Comparison of ENCODE assay signal across 1 cellular context in the genomic region with DNA sequence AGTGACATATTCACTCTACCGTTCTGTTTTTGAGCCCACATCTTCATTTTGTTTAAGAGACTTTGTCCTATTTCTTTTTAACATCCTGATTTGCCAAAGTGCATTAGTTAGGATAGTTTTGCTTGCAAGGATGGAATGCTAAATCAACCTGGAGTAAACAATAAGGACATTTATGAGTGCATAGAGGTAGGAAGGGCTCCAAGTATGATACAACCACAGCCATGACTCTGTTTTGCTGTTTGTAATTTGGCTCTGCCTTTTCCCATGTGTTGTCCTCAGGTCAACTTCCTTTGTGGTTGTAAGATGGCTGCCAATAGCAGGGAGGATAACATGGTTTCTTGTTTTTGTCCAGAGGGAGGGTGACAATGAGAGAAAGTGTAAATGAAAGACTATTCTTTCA.
TF ChIP-seq lines count a peak whose summit lies in the region.

No MANE protein-coding gene starts in this region.

TF ChIP-seq in IMR-90, 13 proteins besides CTCF, POLR2A, EP300 and RAD21 (continued from another document):
- TF ChIP-seq BHLHE40 (IDR thresholded peaks at IDR 0.05; ENCODE audit: low read depth, low read length) (no peak), NFE2L2 (IDR thresholded peaks at IDR 0.05; ENCODE audit: low read depth, low read length) (no peak), MAFK (IDR thresholded peaks at IDR 0.05; ENCODE audit: low read depth, low read length) (no peak), MXI1 (IDR thresholded peaks at IDR 0.05; ENCODE audit: borderline replicate concordance, low read depth, low read length) (no peak), CHD1 (IDR thresholded peaks at IDR 0.05; ENCODE audit: low read depth, low read length) (no peak), RCOR1 (IDR thresholded peaks at IDR 0.05; ENCODE audit: insufficient replicate concordance, low read length) (no peak), SMC3 (IDR thresholded peaks at IDR 0.05; ENCODE audit: low read depth, low read length) (no peak)
- TF ChIP-seq, protein P1, sequence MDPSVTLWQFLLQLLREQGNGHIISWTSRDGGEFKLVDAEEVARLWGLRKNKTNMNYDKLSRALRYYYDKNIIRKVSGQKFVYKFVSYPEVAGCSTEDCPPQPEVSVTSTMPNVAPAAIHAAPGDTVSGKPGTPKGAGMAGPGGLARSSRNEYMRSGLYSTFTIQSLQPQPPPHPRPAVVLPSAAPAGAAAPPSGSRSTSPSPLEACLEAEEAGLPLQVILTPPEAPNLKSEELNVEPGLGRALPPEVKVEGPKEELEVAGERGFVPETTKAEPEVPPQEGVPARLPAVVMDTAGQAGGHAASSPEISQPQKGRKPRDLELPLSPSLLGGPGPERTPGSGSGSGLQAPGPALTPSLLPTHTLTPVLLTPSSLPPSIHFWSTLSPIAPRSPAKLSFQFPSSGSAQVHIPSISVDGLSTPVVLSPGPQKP (IDR thresholded peaks at IDR 0.05; ENCODE audit: borderline replicate concordance, low read depth, low read length) = no peak
